Comparison of ENCODE assay signal across 10 cellular contexts in the genomic region with DNA sequence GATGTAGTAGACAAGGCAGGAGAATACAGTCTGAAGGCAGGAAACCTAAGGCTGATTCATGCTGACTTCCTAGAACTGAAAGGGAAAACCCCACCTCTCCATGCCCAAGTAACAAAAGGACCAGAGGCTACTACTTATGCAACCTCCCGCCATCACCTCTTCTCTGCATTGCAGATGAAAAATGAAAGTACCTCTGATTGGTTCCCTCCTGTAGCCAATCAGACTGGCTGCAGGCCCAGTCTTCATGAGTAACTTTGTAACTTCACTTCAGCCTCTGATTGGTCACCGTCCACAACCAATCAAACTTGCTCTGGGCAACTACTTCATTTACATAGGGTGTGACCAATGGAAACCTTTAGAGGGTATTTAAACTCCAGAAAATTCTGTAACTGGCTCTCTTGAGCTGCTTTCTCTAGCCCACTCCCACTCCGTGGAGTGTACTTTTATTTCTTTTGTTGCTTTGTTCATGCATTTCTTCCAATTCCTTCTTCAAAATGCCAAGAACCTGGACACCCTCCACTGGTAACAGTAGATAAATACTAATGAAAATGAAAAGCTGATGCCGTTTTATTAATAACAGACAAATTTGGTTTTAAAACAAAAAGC. TPM values are rescaled to one million over a fixed set of nuclear protein-coding genes. Genes with fewer than 3 reads are reported as not detected.
A peak's percentile ranks its signal among the peaks of the same experiment; 100 is the strongest.
DNase-seq lines count a peak whose midpoint lies in the region; ATAC-seq and TF ChIP-seq lines count a peak whose summit lies in the region.
"Had no signal": no experiment of that assay in that cellular context is flagged by ENCODE, and none has a peak within 500 bp of the region (broad histone marks: within the 10 kb centered on the region; RNA-seq: fewer than 3 reads in every experiment).

No MANE protein-coding gene starts in this region.

- no peak overlapping the region for H3K27ac ChIP-seq in DND-41 (ENCODE audit: low read length)
- no peak overlapping the region for H3K27ac ChIP-seq in foreskin keratinocyte
- H3K27ac ChIP-seq: WERI-Rb-1 had no signal

- H4K20me1 ChIP-seq in DND-41 (ENCODE audit: insufficient read depth, low read length) = no peaks in the 10 kb centered on the region

- H2AFZ ChIP-seq in DND-41 (ENCODE audit: low read depth, low read length) = no peak overlapping the region

- DNase-seq in DND-41 (peak; percentile 18), foreskin keratinocyte (peak; percentile 77), NCI-H2081 (lab: John Stamatoyannopoulos, UW) (no peak), SHP77 treated with DMSO at 0.1 percent for 48 hours (lab: John Stamatoyannopoulos, UW) (no peak), amygdala (lab: John Stamatoyannopoulos, UW) (no peak), left ventricle myocardium superior (no peak)
- peak; percentile 28 for DNase-seq in Jurkat, Clone E6-1 (ENCODE audit: low read depth, low spot score)
- DNase-seq in activated CD4-positive, alpha-beta T cell treated with anti-CD3 and anti-CD28 coated beads, Interleukin-2, amount 50 U/mL, for 48 hours = peak; percentile 10 to 34
- DNase-seq: NCI-H146, WERI-Rb-1 had no signal

- H3K27me3 ChIP-seq in DND-41 (ENCODE audit: insufficient read depth, low read length, poor library complexity) (no peaks in the 10 kb centered on the region), foreskin keratinocyte (peaks cover 54% of the 10 kb centered on the region)

- no peaks in the 10 kb centered on the region for H3K79me2 ChIP-seq in DND-41 (ENCODE audit: insufficient read depth, low read length)

- no peaks in the 10 kb centered on the region for H3K9me3 ChIP-seq in DND-41 (ENCODE audit: insufficient read depth, low read length, severe bottlenecking)

- TF ChIP-seq CTCF in DND-41 (IDR thresholded peaks at IDR 0.05; ENCODE audit: borderline replicate concordance, extremely low read depth, low read length, poor library complexity, severe bottlenecking) = no peak
- no peak for TF ChIP-seq CTCF in foreskin keratinocyte (conservative IDR thresholded peaks at IDR 0.05)

- no peak overlapping the region for H3K4me2 ChIP-seq in DND-41 (ENCODE audit: insufficient read depth, low read length)

- H3K36me3 ChIP-seq in DND-41 (ENCODE audit: insufficient read depth, low read length) = no peaks in the 10 kb centered on the region
- H3K36me3 ChIP-seq: WERI-Rb-1 had no signal

- H3K4me1 ChIP-seq in DND-41 (ENCODE audit: insufficient read depth, low read length) (no peaks in the 10 kb centered on the region), foreskin keratinocyte (no peaks in the 10 kb centered on the region)

- intact Hi-C loops in left ventricle myocardium superior (cut with micrococcal nuclease) = no loop called here

- peak; percentile 50; the same call in 2 of the 3 replicates for ATAC-seq in DND-41 (ENCODE audit: insufficient read depth, low read depth)
- peak; percentile 72 for ATAC-seq in foreskin keratinocyte
- ATAC-seq in left ventricle myocardium superior = no peak

- H3K4me3 ChIP-seq in DND-41 (ENCODE audit: low read depth in 1 of 2, low read length in 2 of 2) = no peak overlapping the region
- H3K4me3 ChIP-seq in Jurkat, Clone E6-1 (ENCODE audit: low read length) = no peak overlapping the region

- H3K9ac ChIP-seq in DND-41 (ENCODE audit: low read depth, low read length) = no peak overlapping the region

RNA-seq across cellular contexts. Expression of a gene that starts 5.2 kb away (rescaled TPM):
- polyA plus RNA-seq in Jurkat, Clone E6-1 (2012; ENCODE audit: insufficient read depth, insufficient read length) = not detected
- total RNA-seq in foreskin keratinocyte (1.5 and 2.8 TPM in 2 replicates), left ventricle myocardium superior (5.4 TPM)
- polyA plus RNA-seq in foreskin keratinocyte = 1.3 and 2.6 TPM in 2 replicates

RNA-seq across cellular contexts. Expression of a gene that starts 43.6 kb away (rescaled TPM):
- not detected for polyA plus RNA-seq in Jurkat, Clone E6-1 (2012; ENCODE audit: insufficient read depth, insufficient read length)
- total RNA-seq in foreskin keratinocyte = not detected in 2 replicates
- not detected in 2 replicates for polyA plus RNA-seq in foreskin keratinocyte
- 0.17 TPM for total RNA-seq in left ventricle myocardium superior

Comparison
In these comparisons a context has a peak if more than half of its experiments do, and no peak if none do; other contexts are left out.
1. DNase-seq: peak in DND-41 (single experiment), Jurkat, Clone E6-1 (single experiment), activated CD4-positive, alpha-beta T cell treated with anti-CD3 and anti-CD28 coated beads, Interleukin-2, amount 50 U/mL, for 48 hours (2 of 2) and foreskin keratinocyte (2 of 2); none in NCI-H2081 (0 of 2), SHP77 treated with DMSO at 0.1 percent for 48 hours (single experiment), amygdala (0 of 56) and left ventricle myocardium superior (single experiment).